In the genomic region with DNA sequence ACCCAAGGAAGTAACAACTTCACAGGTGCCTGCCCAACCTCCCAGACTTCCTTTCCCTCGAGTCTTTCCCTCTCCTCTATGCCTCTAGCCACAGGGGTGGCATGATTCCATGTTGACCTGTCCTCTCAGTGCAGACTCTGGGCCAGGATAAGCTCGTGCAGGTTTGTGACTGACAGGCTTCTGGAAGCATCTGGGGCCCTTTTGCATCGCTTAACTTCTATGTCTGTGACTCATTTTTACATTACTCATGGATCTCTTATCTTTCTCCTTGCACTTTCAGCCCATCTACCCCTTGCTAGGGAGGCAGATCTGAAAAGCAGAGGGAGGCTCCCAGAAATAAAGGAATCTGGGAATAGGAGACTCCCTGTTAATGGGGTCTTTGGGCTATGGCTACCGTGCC, we compare ENCODE assay signal across 19 cellular contexts.
A peak's percentile ranks its signal among the peaks of the same experiment; 100 is the strongest.
DNase-seq lines count a peak whose midpoint lies in the region; ATAC-seq and TF ChIP-seq lines count a peak whose summit lies in the region.
"Had no signal": no experiment of that assay in that cellular context is flagged by ENCODE, and none has a peak within 500 bp of the region (broad histone marks: within the 10 kb centered on the region; RNA-seq: fewer than 3 reads in every experiment).

No MANE protein-coding gene starts in this region.

- H3K27me3 Mint-ChIP-seq in HFFc6 (ENCODE audit: insufficient read depth) = no peaks in the 10 kb centered on the region; the same call in 1 of the 2 replicates
- H3K27me3 Mint-ChIP-seq: central memory CD8-positive, alpha-beta T cell; stimulated activated naive CD8-positive, alpha-beta T cell treated with anti-CD3 and anti-CD28 coated beads, Interleukin-15, Interleukin-2, amounts not matched to agents 100 ng/mL and 50 ng/mL, for 24 hours had no signal

- peaks cover 27% of the 10 kb centered on the region for H3K36me3 Mint-ChIP-seq in HFFc6 (ENCODE audit: low read depth)

- in situ Hi-C loops in Panc1 (cut with HindIII; ENCODE audit: low pct_unique_long_range_greater_than_20kb, low sequenced_read_pairs) = no loop called here

- no TSS peak for BruUV-seq in Panc1 (replicated peaks; lab: Mats Ljungman, UMichigan)

- H3K4me3 ChIP-seq in Panc1 (ENCODE audit: low read depth in 2 of 2, low read length in 2 of 2) = no peak overlapping the region
- no peak overlapping the region for H3K4me3 ChIP-seq in choroid plexus epithelial cell (ENCODE audit: low read depth, low read length)
- H3K4me3 ChIP-seq: lower lobe of right lung had no signal

- peaks cover 55% of the 10 kb centered on the region for H3K4me1 Mint-ChIP-seq in HFFc6 (ENCODE audit: low read depth)

- no peaks in the 10 kb centered on the region for H3K9me3 ChIP-seq in Panc1 (ENCODE audit: control insufficient read depth, insufficient read depth, low read depth, low read length)
- H3K9me3 ChIP-seq: lower lobe of right lung had no signal

- intact Hi-C loops in Panc1 (cut with micrococcal nuclease; ENCODE audit: unreplicated experiment) = loop anchor here (10.0 kb wide), 1 partner anchor 90 kb away; no protein-coding TSS in a partner anchor

- ATAC-seq in Panc1 = peak; percentile 72
- ATAC-seq in omental fat pad (ENCODE audit: low FRiP score) = peak; percentile 70
- ATAC-seq in GM19328 (IDR thresholded peaks at IDR 0.05; ENCODE audit: unreplicated experiment) = no peak
- ATAC-seq in HG02884 (IDR thresholded peaks at IDR 0.05; ENCODE audit: unreplicated experiment) = no peak
- ATAC-seq: activated CD8-positive, alpha-beta T cell treated with anti-CD3 and anti-CD28 coated beads, Interleukin-2, amount 10 ng/mL, durations not matched to agents 7 days and 5 days; CD8-positive, alpha-beta T cell; lower lobe of right lung; sciatic nerve had no signal

- no peaks in the 10 kb centered on the region for H3K9me3 Mint-ChIP-seq in HFFc6
- H3K9me3 Mint-ChIP-seq: central memory CD8-positive, alpha-beta T cell; neural crest cell had no signal

- H3K27me3 ChIP-seq in Panc1 (ENCODE audit: control insufficient read depth, insufficient read depth, low read length) = no peaks in the 10 kb centered on the region

- DNase-seq in HFFc6 (peak; percentile 32), Panc1 (ENCODE audit: low read depth, low spot score) (no peak), choroid plexus epithelial cell (ENCODE audit: low read depth) (peak; percentile 57), omental fat pad (ENCODE audit: low spot score) (no peak), NCI-H146 treated with DMSO at 0.1 percent for 48 hours (lab: John Stamatoyannopoulos, UW; ENCODE audit: unreplicated experiment) (no peak)
- DNase-seq in stimulated activated CD4-positive, alpha-beta T cell treated with anti-CD3 and anti-CD28 coated beads, Interleukin-4, amount 100 ng/mL, for 4 hours = no peak
- DNase-seq: activated CD8-positive, alpha-beta T cell treated with anti-CD3 and anti-CD28 coated beads, Interleukin-2, amount 10 ng/mL, durations not matched to agents 7 days and 5 days; activated effector memory CD4-positive, alpha-beta T cell treated with anti-CD3 and anti-CD28 coated beads, Interleukin-2, amount 50 U/mL, for 16 hours; CD8-positive, alpha-beta T cell; KG1; lower lobe of right lung; NCI-H1694 treated with DMSO at 0.1 percent for 48 hours; NCI-H524 had no signal

- CTCF ChIA-PET in Panc1 (lab: Charles Lee) = interaction anchor here (0.6 kb wide), 1 partner anchor 186 kb away, joined by 4 read pairs; no protein-coding TSS in a partner anchor

- H3K4me1 ChIP-seq in Panc1 (ENCODE audit: control insufficient read depth, insufficient read depth, low read length) = peaks cover 4% of the 10 kb centered on the region; the same call in 1 of the 2 replicates

- no peak overlapping the region; the same call in 1 of the 2 replicates for H3K27ac ChIP-seq in Panc1 (ENCODE audit: low read length)
- H3K27ac ChIP-seq: lower lobe of right lung had no signal

- TF ChIP-seq CTCF in HFFc6 (IDR thresholded peaks at IDR 0.05) (no peak), Panc1 (IDR thresholded peaks at IDR 0.05) (no peak), choroid plexus epithelial cell (conservative IDR thresholded peaks at IDR 0.05; ENCODE audit: low read depth, low read length) (no peak), omental fat pad (IDR thresholded peaks at IDR 0.05) (no peak)

- H3K4me3 Mint-ChIP-seq in HFFc6 = no peak overlapping the region
- H3K4me3 Mint-ChIP-seq: activated CD8-positive, alpha-beta T cell treated with anti-CD3 and anti-CD28 coated beads, Interleukin-2, amount 10 ng/mL, durations not matched to agents 7 days and 5 days; CD8-positive, alpha-beta T cell; central memory CD8-positive, alpha-beta T cell; neural crest cell; stimulated activated naive CD8-positive, alpha-beta T cell treated with anti-CD3 and anti-CD28 coated beads, Interleukin-15, Interleukin-2, amounts not matched to agents 100 ng/mL and 50 ng/mL, for 24 hours had no signal

- no peak overlapping the region; the same call in 1 of the 2 replicates for H3K27ac Mint-ChIP-seq in HFFc6
- H3K27ac Mint-ChIP-seq: activated CD8-positive, alpha-beta T cell treated with anti-CD3 and anti-CD28 coated beads, Interleukin-2, amount 10 ng/mL, durations not matched to agents 7 days and 5 days; CD8-positive, alpha-beta T cell; stimulated activated naive CD8-positive, alpha-beta T cell treated with anti-CD3 and anti-CD28 coated beads, Interleukin-15, Interleukin-2, amounts not matched to agents 100 ng/mL and 50 ng/mL, for 24 hours had no signal

- POLR2A ChIA-PET in Panc1 (lab: Charles Lee) = no interaction called here

- no peaks in the 10 kb centered on the region for H3K36me3 ChIP-seq in Panc1 (ENCODE audit: control insufficient read depth, insufficient read depth, low read length)
- H3K36me3 ChIP-seq: lower lobe of right lung had no signal

Comparison
In these comparisons a context has a peak if more than half of its experiments do, and no peak if none do; other contexts are left out.
1. DNase-seq: peak in HFFc6 (single experiment) and choroid plexus epithelial cell (single experiment); none in Panc1 (single experiment), omental fat pad (single experiment), stimulated activated CD4-positive, alpha-beta T cell treated with anti-CD3 and anti-CD28 coated beads, Interleukin-4, amount 100 ng/mL, for 4 hours (0 of 2) and NCI-H146 treated with DMSO at 0.1 percent for 48 hours (single experiment).
2. ATAC-seq: peak in Panc1 (single experiment) and omental fat pad (single experiment); none in GM19328 (single experiment) and HG02884 (single experiment).